ENCODE assay signal across 21 cellular contexts in the genomic region with DNA sequence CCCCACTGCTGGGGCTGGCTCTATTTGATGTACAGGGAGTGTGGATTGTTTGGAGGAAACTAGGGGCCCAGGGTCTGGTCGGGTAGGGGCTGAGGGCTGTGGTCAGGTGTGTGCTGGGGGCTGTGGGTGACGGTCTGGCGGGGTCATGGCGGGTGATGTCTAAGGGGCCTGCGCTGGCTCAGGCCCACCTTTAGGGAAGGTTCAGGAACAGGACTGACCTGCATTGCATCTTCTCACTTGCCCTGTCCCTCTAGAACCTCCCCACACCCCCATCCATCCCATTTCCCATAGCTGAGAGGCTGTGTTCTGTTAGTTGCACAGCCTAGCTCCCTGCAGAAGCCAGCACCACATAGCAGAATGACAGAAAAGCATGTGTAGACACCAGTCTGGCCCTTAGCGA. TPM values are rescaled to one million over a fixed set of nuclear protein-coding genes. Genes with fewer than 3 reads are reported as not detected.
DNase-seq lines count a peak whose midpoint lies in the region; ATAC-seq and TF ChIP-seq lines count a peak whose summit lies in the region.
"Had no signal": no experiment of that assay in that cellular context is flagged by ENCODE, and none has a peak within 500 bp of the region (broad histone marks: within the 10 kb centered on the region; RNA-seq: fewer than 3 reads in every experiment).

No MANE protein-coding gene starts in this region.

- H3K9me3 ChIP-seq in osteoblast (ENCODE audit: low read depth, low read length): no peaks in the 10 kb centered on the region
- H3K9me3 ChIP-seq in spleen: no peaks in the 10 kb centered on the region
- H3K9me3 ChIP-seq: HAP-1 had no signal

- no peaks in the 10 kb centered on the region for H3K27me3 ChIP-seq in osteoblast (ENCODE audit: insufficient read depth, low read length)
- H3K27me3 ChIP-seq in spleen (replicated peaks in 1 of 7): no peaks in the 10 kb centered on the region

- H3K27ac ChIP-seq in osteoblast (ENCODE audit: low read depth, low read length): no peak overlapping the region
- no peak overlapping the region for H3K27ac ChIP-seq in spleen
- H3K27ac ChIP-seq: GM23248 had no signal

- H4K20me1 ChIP-seq in osteoblast (ENCODE audit: insufficient read depth, low read length): no peaks in the 10 kb centered on the region

- no peak overlapping the region for H2AFZ ChIP-seq in osteoblast (ENCODE audit: low read length)
- H2AFZ ChIP-seq: GM23248 had no signal

- H3K27me3 Mint-ChIP-seq in chondrocyte (ENCODE audit: low read depth): peaks cover 2% of the 10 kb centered on the region
- H3K27me3 Mint-ChIP-seq: CD4-positive, CD25-positive, alpha-beta regulatory T cell had no signal

- no peaks in the 10 kb centered on the region for H3K36me3 ChIP-seq in osteoblast (ENCODE audit: insufficient read depth, low read length)
- no peaks in the 10 kb centered on the region for H3K36me3 ChIP-seq in spleen
- H3K36me3 ChIP-seq: HAP-1 had no signal

- TF ChIP-seq CTCF in chondrocyte (IDR thresholded peaks at IDR 0.05) (no peak), osteoblast (IDR thresholded peaks at IDR 0.05; ENCODE audit: extremely low read depth, low read depth, low read length) (no peak), spleen (IDR thresholded peaks at IDR 0.05 in 8 of 11, conservative IDR thresholded peaks at IDR 0.05 in 3 of 11) (no peak), GM13976 (IDR thresholded peaks at IDR 0.05; ENCODE audit: borderline replicate concordance, control extremely low read depth, extremely low read depth, insufficient read depth, missing control alignments) (no peak)

- H3K4me3 Mint-ChIP-seq in chondrocyte (ENCODE audit: unreplicated experiment): no peak overlapping the region
- H3K4me3 Mint-ChIP-seq: CD4-positive, CD25-positive, alpha-beta regulatory T cell; CD8-positive, alpha-beta memory T cell had no signal

- H3K9me3 Mint-ChIP-seq in chondrocyte (ENCODE audit: low read depth): no peaks in the 10 kb centered on the region
- H3K9me3 Mint-ChIP-seq: CD4-positive, CD25-positive, alpha-beta regulatory T cell; CD8-positive, alpha-beta memory T cell had no signal

- H3K4me1 ChIP-seq in osteoblast (ENCODE audit: insufficient read depth, low read length) (no peaks in the 10 kb centered on the region), spleen (no peaks in the 10 kb centered on the region)
- H3K4me1 ChIP-seq: HAP-1 had no signal

- intact Hi-C loops in cardiac septum (cut with DNase I) (no loop called here), Right ventricle myocardium superior (cut with DNase I) (no loop called here), spleen (cut with DNase I; ENCODE audit: low total_unique reads) (no loop called here)

- TF ChIP-seq POLR2A in spleen (IDR thresholded peaks at IDR 0.05): no peak

- no peak overlapping the region for H3K4me2 ChIP-seq in osteoblast (ENCODE audit: insufficient read depth, low read length)

- no peaks in the 10 kb centered on the region for H3K79me2 ChIP-seq in osteoblast (ENCODE audit: insufficient read depth, low read length)

- no peak overlapping the region for H3K27ac Mint-ChIP-seq in chondrocyte (ENCODE audit: unreplicated experiment)
- H3K27ac Mint-ChIP-seq: CD4-positive, CD25-positive, alpha-beta regulatory T cell; CD8-positive, alpha-beta memory T cell had no signal

- WGBS in spleen, 5 donors: 74 to 91% (median 86%) methylated on average over 6 of the region's 6 CpGs

- in situ Hi-C loops in GM13976 (cut with MboI; ENCODE audit: low sequenced_read_pairs, unreplicated experiment): no loop called here

- DNase-seq in cardiac septum (ENCODE audit: low spot score) (peak; percentile 59), Right ventricle myocardium superior (no peak), chondrocyte (ENCODE audit: low spot score) (peak; percentile 59), osteoblast (ENCODE audit: insufficient read length, low spot score, missing footprints) (peak; percentile 29), spleen (peak; percentile 42), ureter (ENCODE audit: low spot score) (no peak), GM13976 (ENCODE audit: low spot score) (no peak)
- DNase-seq: 8988T; C1 segment of cervical spinal cord; CD4-positive, CD25-positive, alpha-beta regulatory T cell; CD8-positive, alpha-beta memory T cell; COR-L47; DMS 273 treated with DMSO at 0.1 percent for 48 hours; DMS53; DND-41; EL; GM23248 had no signal

- no peaks in the 10 kb centered on the region for H3K36me3 Mint-ChIP-seq in chondrocyte (ENCODE audit: low read depth)
- H3K36me3 Mint-ChIP-seq: CD4-positive, CD25-positive, alpha-beta regulatory T cell; CD8-positive, alpha-beta memory T cell had no signal

- no peaks in the 10 kb centered on the region for H3K4me1 Mint-ChIP-seq in chondrocyte (ENCODE audit: low read depth)
- H3K4me1 Mint-ChIP-seq: CD4-positive, CD25-positive, alpha-beta regulatory T cell; CD8-positive, alpha-beta memory T cell had no signal

- no peak for ATAC-seq in Right ventricle myocardium superior (ENCODE audit: poor library complexity)
- ATAC-seq in HG03135 (IDR thresholded peaks at IDR 0.05; ENCODE audit: unreplicated experiment): no peak
- ATAC-seq: GM12878 had no signal

- H3K4me3 ChIP-seq in osteoblast (ENCODE audit: insufficient read depth, low read length) (no peak overlapping the region), spleen (no peak overlapping the region)
- H3K4me3 ChIP-seq: GM12878, GM23248, HAP-1 had no signal

RNA-seq across cellular contexts. Expression of a gene that starts 39.1 kb away (rescaled TPM):
- total RNA-seq in cardiac septum (166 TPM), Right ventricle myocardium superior (162 TPM), chondrocyte (0.21 to 0.25 TPM (median 0.24 TPM) in 3 replicates), osteoblast (under 0.01 TPM in 1 of 2 replicates, not detected in the other), spleen (1 to 10 TPM in 1 of 7 donors, under 1 TPM in 3, not detected in 3; 0.17 to 1.2 (median 0.48) TPM), ureter (3.5 TPM)
- polyA plus RNA-seq in spleen: under 1 TPM; 0.02 to 0.06 (median 0.02) TPM
- total RNA-seq: CD4-positive, CD25-positive, alpha-beta regulatory T cell; GM12878; GM23248; HT-29 had no signal
- polyA plus RNA-seq: CD4-positive, CD25-positive, alpha-beta regulatory T cell; CD8-positive, alpha-beta memory T cell; GM12878; GM23248 had no signal

Comparison
In these comparisons a context has a peak if more than half of its experiments do, and no peak if none do; other contexts are left out.
1. DNase-seq: peak in cardiac septum (single experiment), chondrocyte (single experiment), osteoblast (single experiment) and spleen (single experiment); none in Right ventricle myocardium superior (single experiment), ureter (single experiment) and GM13976 (single experiment).
2. RNA of a gene that starts 39.1 kb away (total RNA-seq): 166 TPM in cardiac septum (single experiment) and 162 TPM in Right ventricle myocardium superior (single experiment); 3.5 TPM in ureter (single experiment), 0.21 to 0.25 TPM in chondrocyte, 0.17 to 1.2 TPM in spleen and under 0.01 TPM in osteoblast; every median in the first group is over 10 times any median in the second.